In the genomic region with DNA sequence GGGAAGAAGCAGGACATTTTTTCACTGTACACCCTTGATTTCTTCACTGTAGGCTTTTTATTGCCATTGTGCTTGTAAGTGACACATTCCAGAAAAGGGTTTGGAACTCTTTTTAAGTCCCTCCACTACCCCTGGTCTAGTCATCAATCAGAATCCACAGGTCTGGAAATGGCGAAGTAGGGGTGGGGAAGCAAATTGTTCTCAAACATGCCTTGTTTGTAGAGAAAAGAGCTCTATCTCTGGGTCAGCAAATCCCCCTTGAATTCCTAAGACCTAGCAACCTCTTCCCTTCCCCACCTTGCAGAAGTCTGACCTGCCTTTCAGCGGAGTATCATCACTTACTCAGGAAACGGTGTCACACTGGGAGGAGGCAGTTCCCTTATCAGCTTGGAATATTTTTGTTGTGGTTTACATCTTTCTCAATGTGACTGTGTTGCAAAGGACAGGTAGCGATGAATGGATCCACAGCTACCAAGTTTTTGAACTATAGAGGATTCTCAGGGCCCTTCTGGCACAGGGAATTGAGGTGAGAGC, we compare ENCODE assay signal across 1 cellular context.
TF ChIP-seq lines count a peak whose summit lies in the region.

No MANE protein-coding gene starts in this region.

TF ChIP-seq in GM12891, 5 proteins besides CTCF, POLR2A, EP300 and RAD21:
- TF ChIP-seq TAF1 (IDR thresholded peaks at IDR 0.05; ENCODE audit: low read depth, low read length) (no peak), SPI1 (IDR thresholded peaks at IDR 0.05; ENCODE audit: low read depth, low read length) (no peak), PAX5 (IDR thresholded peaks at IDR 0.05; ENCODE audit: insufficient read depth, low read length, severe bottlenecking) (no peak), POLR2AphosphoS5 (IDR thresholded peaks at IDR 0.05; ENCODE audit: low read depth, low read length) (no peak), POU2F2 (IDR thresholded peaks at IDR 0.05; ENCODE audit: low read depth, low read length) (no peak)
